ENCODE assay signal across 8 cellular contexts in the genomic region with DNA sequence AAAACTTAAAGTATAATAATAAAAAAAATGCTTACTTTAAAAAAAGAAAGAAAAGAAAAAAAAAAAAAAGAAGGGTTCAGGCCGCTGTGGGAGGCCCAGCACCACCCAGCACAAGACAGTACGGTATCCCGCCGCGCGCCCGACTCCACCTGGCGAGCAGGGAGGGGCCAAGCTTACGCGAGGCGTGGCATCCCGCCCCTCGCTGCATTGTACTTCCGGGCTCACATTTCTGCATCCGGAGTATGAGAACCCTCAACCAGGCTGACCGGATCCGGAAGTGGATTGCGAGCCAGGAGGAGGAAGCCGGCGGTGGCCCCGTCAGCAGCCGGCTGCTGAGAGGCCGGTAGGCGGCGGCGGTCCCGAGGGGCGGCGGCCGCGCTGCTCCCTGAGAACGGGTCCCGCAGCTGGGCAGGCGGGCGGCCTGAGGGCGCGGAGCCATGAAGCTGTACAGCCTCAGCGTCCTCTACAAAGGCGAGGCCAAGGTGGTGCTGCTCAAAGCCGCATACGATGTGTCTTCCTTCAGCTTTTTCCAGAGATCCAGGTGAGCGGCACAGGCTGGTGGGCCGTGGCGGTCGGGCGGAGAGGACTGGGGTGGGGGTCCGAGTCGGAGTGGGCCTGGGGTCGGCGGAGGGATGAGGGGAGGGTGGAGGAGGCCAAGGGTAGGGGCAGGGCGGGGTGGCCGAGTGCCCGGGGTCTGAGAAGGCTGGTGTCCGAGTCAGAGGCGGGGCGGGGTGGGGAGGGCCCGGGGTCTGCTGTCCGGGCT. TPM values are rescaled to one million over a fixed set of nuclear protein-coding genes. Genes with fewer than 3 reads are reported as not detected.
DNase-seq lines count a peak whose midpoint lies in the region; TF ChIP-seq lines count a peak whose summit lies in the region.

YKT6 (plus strand) TSS at position 280 of the 763 bp plus-strand sequence; CDS start at position 438, 158 bp downstream.

- peak within 1 kb of the TSS; percentile 82 for H3K27ac Mint-ChIP-seq in HFFc6
- peak within 1 kb of the TSS; percentile 84 for H3K27ac Mint-ChIP-seq in activated naive CD4-positive, alpha-beta T cell treated with anti-CD3 and anti-CD28 coated beads, Interleukin-2, amount 10 ng/mL, durations not matched to agents 7 days and 5 days

- H3K9me3 Mint-ChIP-seq in HFFc6, result no peaks in the 10 kb centered on the region
- H3K9me3 Mint-ChIP-seq in activated naive CD4-positive, alpha-beta T cell treated with anti-CD3 and anti-CD28 coated beads, Interleukin-2, amount 10 ng/mL, durations not matched to agents 7 days and 5 days, result no peaks in the 10 kb centered on the region

- TF ChIP-seq CTCF in HFFc6 (IDR thresholded peaks at IDR 0.05) (peak; percentile 78), suprapubic skin (IDR thresholded peaks at IDR 0.05) (peak; percentile 55 to 71)

- H3K4me1 Mint-ChIP-seq in HFFc6 (ENCODE audit: low read depth), result peaks cover 29% of the 10 kb centered on the region
- H3K4me1 Mint-ChIP-seq in activated naive CD4-positive, alpha-beta T cell treated with anti-CD3 and anti-CD28 coated beads, Interleukin-2, amount 10 ng/mL, durations not matched to agents 7 days and 5 days, result peaks cover 37% of the 10 kb centered on the region

- DNase-seq in HFFc6 (peak; percentile 91), NAMALWA (ENCODE audit: low spot score) (peak; percentile 100), SK-N-DZ (ENCODE audit: low spot score) (peak; percentile 95), globus pallidus (ENCODE audit: low spot score) (peak; percentile 91), nucleus accumbens (lab: John Stamatoyannopoulos, UW) (peak in 55 of 56 donors; percentile 27 to 97 (median 87)), suprapubic skin (ENCODE audit: low spot score in 2 of 2) (peak; percentile 96)
- DNase-seq in activated naive CD4-positive, alpha-beta T cell treated with anti-CD3 and anti-CD28 coated beads, Interleukin-2, amount 10 ng/mL, durations not matched to agents 7 days and 5 days, result peak; percentile 97

- peaks cover 18% of the 10 kb centered on the region for H3K36me3 ChIP-seq in suprapubic skin

- H3K27ac ChIP-seq in suprapubic skin, result peak within 1 kb of the TSS; percentile 61

- H3K27me3 ChIP-seq in suprapubic skin, result no peaks in the 10 kb centered on the region

- CTCF ChIA-PET in activated naive CD4-positive, alpha-beta T cell treated with anti-CD3 and anti-CD28 coated beads, Interleukin-2, amount 10 ng/mL, durations not matched to agents 7 days and 5 days (lab: Charles Lee), result interaction anchor here (0.9 to 1.2 kb wide), 2 partner anchors 57 to 364 kb away, joined by 3 to 4 read pairs; no protein-coding TSS in a partner anchor

- H3K9me3 ChIP-seq in suprapubic skin, result no peaks in the 10 kb centered on the region

- H3K36me3 Mint-ChIP-seq in HFFc6 (ENCODE audit: low read depth), result peaks cover 19% of the 10 kb centered on the region; the same call in 1 of the 2 replicates
- peaks cover 14% of the 10 kb centered on the region for H3K36me3 Mint-ChIP-seq in activated naive CD4-positive, alpha-beta T cell treated with anti-CD3 and anti-CD28 coated beads, Interleukin-2, amount 10 ng/mL, durations not matched to agents 7 days and 5 days

- under 1% methylated on average over 30 of the region's 58 CpGs for WGBS in suprapubic skin

- H3K4me1 ChIP-seq in suprapubic skin, result peaks cover 18% of the 10 kb centered on the region

- TF ChIP-seq POLR2A in suprapubic skin (IDR thresholded peaks at IDR 0.05), result peak in 1 of 2 donors; percentile 63

- no peaks in the 10 kb centered on the region; the same call in 1 of the 2 replicates for H3K27me3 Mint-ChIP-seq in HFFc6 (ENCODE audit: insufficient read depth)
- H3K27me3 Mint-ChIP-seq in activated naive CD4-positive, alpha-beta T cell treated with anti-CD3 and anti-CD28 coated beads, Interleukin-2, amount 10 ng/mL, durations not matched to agents 7 days and 5 days, result peaks cover 11% of the 10 kb centered on the region

- TF ChIP-seq EP300 in suprapubic skin (IDR thresholded peaks at IDR 0.05), result no peak

- peak within 1 kb of the TSS; percentile 93 for H3K4me3 ChIP-seq in GM08714 (ENCODE audit: low read length)
- H3K4me3 ChIP-seq in suprapubic skin, result peak within 1 kb of the TSS; percentile 67

- H3K4me3 Mint-ChIP-seq in HFFc6, result peak within 1 kb of the TSS; percentile 95
- peak within 1 kb of the TSS; percentile 85 for H3K4me3 Mint-ChIP-seq in activated naive CD4-positive, alpha-beta T cell treated with anti-CD3 and anti-CD28 coated beads, Interleukin-2, amount 10 ng/mL, durations not matched to agents 7 days and 5 days

RNA-seq across cellular contexts. Expression of gene YKT6, which starts in this region (rescaled TPM):
- 100 to 1,000 TPM; 155 to 174 (median 167) TPM for total RNA-seq in HFFc6 (2021; fragmentation: NEBNext Ultra II Directional; extraction: Animal tissue kit (Norgen Biotek cat#: 25700))
- 54.2 and 57.4 TPM in 2 replicates for polyA plus RNA-seq in SK-N-DZ (2014; cell fraction: cytosol; rRNA removed)
- 34.8 and 41.2 TPM in 2 replicates for polyA plus RNA-seq in SK-N-DZ (2014; cell fraction: nucleus; rRNA removed)
- 10 to 100 TPM; 40.6 to 52.1 (median 43.5) TPM for total RNA-seq in suprapubic skin

Comparison
In these comparisons a context has a peak if more than half of its experiments do, and no peak if none do; other contexts are left out.
1. Peak in every context shown above with its lines: DNase-seq, H3K4me3 ChIP-seq and H3K27ac ChIP-seq.